ENCODE assay signal across 39 cellular contexts in genomic region chr20:56234110-56234509, GRCh38. TPM values are rescaled to one million over a fixed set of nuclear protein-coding genes. Genes with fewer than 3 reads are reported as not detected.
"Had no signal": no experiment of that assay in that cellular context is flagged by ENCODE, and none has a peak within 500 bp of the region (broad histone marks: within the 10 kb centered on the region; RNA-seq: fewer than 3 reads in every experiment).

No MANE protein-coding gene starts in this region.

- H3K27me3 ChIP-seq: MG63 had no signal

- DNase-seq: Karpas-422, Kasumi-1, MG63, MM.1S, MV-4-11, NCI-H1048, NCI-H1092, NCI-H1092 treated with DMSO at 0.1 percent for 48 hours, NCI-H1105, NCI-H1105 treated with DMSO at 0.1 percent for 48 hours, NCI-H1417, NCI-H1417 treated with DMSO at 0.1 percent for 48 hours, NCI-H1436, NCI-H1436 treated with DMSO at 0.1 percent for 48 hours, NCI-H146, NCI-H1694, NCI-H1694 treated with DMSO at 0.1 percent for 48 hours, NCI-H187, NCI-H187 treated with DMSO at 0.1 percent for 48 hours, NCI-H1930, NCI-H2029, NCI-H2029 treated with DMSO at 0.1 percent for 48 hours, NCI-H2081, NCI-H2081 treated with DMSO at 0.1 percent for 48 hours, NCI-H2107, NCI-H2171, NCI-H2171 treated with DMSO at 0.1 percent for 48 hours, NCI-H2227 treated with DMSO at 0.1 percent for 48 hours, NCI-H226, NCI-H345, NCI-H446, NCI-H446 treated with DMSO at 0.1 percent for 48 hours, NCI-H510A, NCI-H510A treated with DMSO at 0.1 percent for 48 hours, NCI-H524 had no signal

- H3K4me3 ChIP-seq: MG63 had no signal

- H3K9me3 ChIP-seq: MG63 had no signal

- H3K36me3 ChIP-seq: MG63 had no signal

RNA-seq across cellular contexts. Expression of gene MC3R, which starts 14.4 kb away (rescaled TPM):
- total RNA-seq: LHCN-M2, M059J, MCF 10A, NCI-H460 had no signal
